In the genomic region with DNA sequence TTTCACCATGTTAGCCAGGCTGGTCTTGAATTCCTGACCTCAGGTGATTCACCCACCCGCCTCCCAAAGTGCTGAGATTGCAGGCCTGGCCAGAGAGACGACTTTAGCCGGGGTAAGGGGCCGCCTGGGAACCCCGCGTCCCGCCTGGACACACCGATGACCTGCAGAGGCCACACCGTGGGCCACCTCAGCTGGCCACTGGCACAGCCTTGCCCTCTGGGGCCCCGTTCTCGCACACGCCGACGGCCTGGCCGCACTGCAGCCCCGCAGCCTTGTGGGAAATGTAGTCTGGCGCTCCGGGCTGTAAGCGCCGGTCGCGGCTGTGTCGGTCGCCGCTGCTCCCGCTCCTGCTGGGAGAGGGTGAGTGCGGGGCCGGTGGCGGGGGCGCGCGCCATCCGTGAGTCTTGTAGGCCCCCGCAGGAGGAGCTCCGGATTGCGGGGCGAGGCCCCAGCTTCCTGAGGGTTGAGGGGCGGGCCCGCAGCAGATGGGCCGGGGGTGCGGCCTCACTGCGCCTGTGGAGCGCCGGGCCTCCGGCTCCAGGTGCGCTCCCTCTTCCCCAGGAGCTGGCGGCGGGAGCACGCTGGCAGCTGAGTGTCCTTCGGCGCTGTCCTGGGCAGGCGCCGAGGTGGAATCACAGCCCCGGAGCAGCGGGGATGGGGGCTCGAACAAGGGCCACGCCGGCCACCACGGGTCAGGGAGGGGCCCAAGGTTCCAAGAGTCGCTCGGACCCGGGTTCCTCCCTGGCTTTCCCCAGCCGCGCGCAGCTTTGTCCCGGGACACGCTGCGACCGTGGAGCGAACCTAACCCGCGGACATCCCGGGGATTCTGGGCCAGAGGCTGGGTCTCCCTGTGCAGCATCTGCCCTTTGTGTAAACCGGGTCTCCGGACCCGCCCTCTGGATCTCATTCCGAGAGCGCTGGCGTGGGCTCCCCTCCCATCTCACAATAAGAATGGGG, we compare ENCODE assay signal across 1 cellular context.
TF ChIP-seq lines count a peak whose summit lies in the region.

A gene (plus strand): TSS at position 299 of the 957 bp plus-strand sequence. CDS start 35,401 bp downstream, outside the sequence.

TF ChIP-seq in HepG2, 621 proteins besides CTCF, POLR2A, EP300 and RAD21 (continued from another document and continues in another):
- TF ChIP-seq, protein P1, sequence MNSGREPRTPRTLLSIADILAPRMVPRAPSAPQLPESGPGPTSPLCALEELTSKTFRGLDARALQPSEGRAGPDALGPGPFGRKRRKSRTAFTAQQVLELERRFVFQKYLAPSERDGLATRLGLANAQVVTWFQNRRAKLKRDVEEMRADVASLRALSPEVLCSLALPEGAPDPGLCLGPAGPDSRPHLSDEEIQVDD (CRISPR knock-in tag; IDR thresholded peaks at IDR 0.05; ENCODE audit: borderline replicate concordance) = no peak
- TF ChIP-seq ZNF264 (CRISPR knock-in tag; IDR thresholded peaks at IDR 0.05) (no peak), KDM2A (CRISPR knock-in tag; IDR thresholded peaks at IDR 0.05; ENCODE audit: borderline replicate concordance, low read depth) (peak; percentile 63; the same call in 1 of the 2 replicates), ZNF232 (CRISPR knock-in tag; IDR thresholded peaks at IDR 0.05; ENCODE audit: borderline replicate concordance) (0 out of 2 replicates have a peak, but pooled peaks have one; percentile 26), MEF2D (CRISPR knock-in tag; IDR thresholded peaks at IDR 0.05) (no peak), DPF2 (CRISPR knock-in tag; IDR thresholded peaks at IDR 0.05; ENCODE audit: borderline replicate concordance, low read depth) (no peak), AKAP8 (CRISPR knock-in tag; IDR thresholded peaks at IDR 0.05) (no peak), ZNF451 (CRISPR knock-in tag; IDR thresholded peaks at IDR 0.05) (no peak), TBP (CRISPR knock-in tag; IDR thresholded peaks at IDR 0.05) (no peak), TBX2 (CRISPR knock-in tag; IDR thresholded peaks at IDR 0.05; ENCODE audit: borderline replicate concordance) (peak; percentile 54; the same call in 1 of the 2 replicates), SP5 (CRISPR knock-in tag; IDR thresholded peaks at IDR 0.05; ENCODE audit: borderline replicate concordance, low read depth) (no peak), SRSF9 (IDR thresholded peaks at IDR 0.05; ENCODE audit: borderline replicate concordance, insufficient read depth, low read depth, low read length, poor library complexity, severe bottlenecking) (no peak), NR2F6 (IDR thresholded peaks at IDR 0.05) (no peak), NR2F6 (CRISPR knock-in tag; IDR thresholded peaks at IDR 0.05) (peak; percentile 51; the same call in 1 of the 2 replicates), KLF16 (CRISPR knock-in tag; IDR thresholded peaks at IDR 0.05) (peak in 1 of 2 experiments; percentile 22; a peak in 1 of 4 replicates), ZNF768 (CRISPR knock-in tag; IDR thresholded peaks at IDR 0.05) (peak; percentile 21; the same call in 1 of the 2 replicates), BHLHE40 (IDR thresholded peaks at IDR 0.05; ENCODE audit: low read length) (no peak), ZBTB8A (CRISPR knock-in tag; IDR thresholded peaks at IDR 0.05; ENCODE audit: borderline replicate concordance, low read depth) (no peak)
- TF ChIP-seq, protein P2, sequence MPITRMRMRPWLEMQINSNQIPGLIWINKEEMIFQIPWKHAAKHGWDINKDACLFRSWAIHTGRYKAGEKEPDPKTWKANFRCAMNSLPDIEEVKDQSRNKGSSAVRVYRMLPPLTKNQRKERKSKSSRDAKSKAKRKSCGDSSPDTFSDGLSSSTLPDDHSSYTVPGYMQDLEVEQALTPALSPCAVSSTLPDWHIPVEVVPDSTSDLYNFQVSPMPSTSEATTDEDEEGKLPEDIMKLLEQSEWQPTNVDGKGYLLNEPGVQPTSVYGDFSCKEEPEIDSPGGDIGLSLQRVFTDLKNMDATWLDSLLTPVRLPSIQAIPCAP (CRISPR knock-in tag; IDR thresholded peaks at IDR 0.05; ENCODE audit: low read depth) = no peak
- TF ChIP-seq, protein P3, sequence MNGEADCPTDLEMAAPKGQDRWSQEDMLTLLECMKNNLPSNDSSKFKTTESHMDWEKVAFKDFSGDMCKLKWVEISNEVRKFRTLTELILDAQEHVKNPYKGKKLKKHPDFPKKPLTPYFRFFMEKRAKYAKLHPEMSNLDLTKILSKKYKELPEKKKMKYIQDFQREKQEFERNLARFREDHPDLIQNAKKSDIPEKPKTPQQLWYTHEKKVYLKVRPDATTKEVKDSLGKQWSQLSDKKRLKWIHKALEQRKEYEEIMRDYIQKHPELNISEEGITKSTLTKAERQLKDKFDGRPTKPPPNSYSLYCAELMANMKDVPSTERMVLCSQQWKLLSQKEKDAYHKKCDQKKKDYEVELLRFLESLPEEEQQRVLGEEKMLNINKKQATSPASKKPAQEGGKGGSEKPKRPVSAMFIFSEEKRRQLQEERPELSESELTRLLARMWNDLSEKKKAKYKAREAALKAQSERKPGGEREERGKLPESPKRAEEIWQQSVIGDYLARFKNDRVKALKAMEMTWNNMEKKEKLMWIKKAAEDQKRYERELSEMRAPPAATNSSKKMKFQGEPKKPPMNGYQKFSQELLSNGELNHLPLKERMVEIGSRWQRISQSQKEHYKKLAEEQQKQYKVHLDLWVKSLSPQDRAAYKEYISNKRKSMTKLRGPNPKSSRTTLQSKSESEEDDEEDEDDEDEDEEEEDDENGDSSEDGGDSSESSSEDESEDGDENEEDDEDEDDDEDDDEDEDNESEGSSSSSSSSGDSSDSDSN (CRISPR knock-in tag; IDR thresholded peaks at IDR 0.05) = peak; percentile 85
- TF ChIP-seq, protein P4, sequence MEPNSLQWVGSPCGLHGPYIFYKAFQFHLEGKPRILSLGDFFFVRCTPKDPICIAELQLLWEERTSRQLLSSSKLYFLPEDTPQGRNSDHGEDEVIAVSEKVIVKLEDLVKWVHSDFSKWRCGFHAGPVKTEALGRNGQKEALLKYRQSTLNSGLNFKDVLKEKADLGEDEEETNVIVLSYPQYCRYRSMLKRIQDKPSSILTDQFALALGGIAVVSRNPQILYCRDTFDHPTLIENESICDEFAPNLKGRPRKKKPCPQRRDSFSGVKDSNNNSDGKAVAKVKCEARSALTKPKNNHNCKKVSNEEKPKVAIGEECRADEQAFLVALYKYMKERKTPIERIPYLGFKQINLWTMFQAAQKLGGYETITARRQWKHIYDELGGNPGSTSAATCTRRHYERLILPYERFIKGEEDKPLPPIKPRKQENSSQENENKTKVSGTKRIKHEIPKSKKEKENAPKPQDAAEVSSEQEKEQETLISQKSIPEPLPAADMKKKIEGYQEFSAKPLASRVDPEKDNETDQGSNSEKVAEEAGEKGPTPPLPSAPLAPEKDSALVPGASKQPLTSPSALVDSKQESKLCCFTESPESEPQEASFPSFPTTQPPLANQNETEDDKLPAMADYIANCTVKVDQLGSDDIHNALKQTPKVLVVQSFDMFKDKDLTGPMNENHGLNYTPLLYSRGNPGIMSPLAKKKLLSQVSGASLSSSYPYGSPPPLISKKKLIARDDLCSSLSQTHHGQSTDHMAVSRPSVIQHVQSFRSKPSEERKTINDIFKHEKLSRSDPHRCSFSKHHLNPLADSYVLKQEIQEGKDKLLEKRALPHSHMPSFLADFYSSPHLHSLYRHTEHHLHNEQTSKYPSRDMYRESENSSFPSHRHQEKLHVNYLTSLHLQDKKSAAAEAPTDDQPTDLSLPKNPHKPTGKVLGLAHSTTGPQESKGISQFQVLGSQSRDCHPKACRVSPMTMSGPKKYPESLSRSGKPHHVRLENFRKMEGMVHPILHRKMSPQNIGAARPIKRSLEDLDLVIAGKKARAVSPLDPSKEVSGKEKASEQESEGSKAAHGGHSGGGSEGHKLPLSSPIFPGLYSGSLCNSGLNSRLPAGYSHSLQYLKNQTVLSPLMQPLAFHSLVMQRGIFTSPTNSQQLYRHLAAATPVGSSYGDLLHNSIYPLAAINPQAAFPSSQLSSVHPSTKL (CRISPR knock-in tag; IDR thresholded peaks at IDR 0.05) = peak; percentile 8; the same call in 1 of the 2 replicates
- TF ChIP-seq, protein P5, sequence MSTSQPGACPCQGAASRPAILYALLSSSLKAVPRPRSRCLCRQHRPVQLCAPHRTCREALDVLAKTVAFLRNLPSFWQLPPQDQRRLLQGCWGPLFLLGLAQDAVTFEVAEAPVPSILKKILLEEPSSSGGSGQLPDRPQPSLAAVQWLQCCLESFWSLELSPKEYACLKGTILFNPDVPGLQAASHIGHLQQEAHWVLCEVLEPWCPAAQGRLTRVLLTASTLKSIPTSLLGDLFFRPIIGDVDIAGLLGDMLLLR (CRISPR knock-in tag; IDR thresholded peaks at IDR 0.05) = 0 out of 2 replicates have a peak, but pooled peaks have one; percentile 45
- TF ChIP-seq, protein P6, sequence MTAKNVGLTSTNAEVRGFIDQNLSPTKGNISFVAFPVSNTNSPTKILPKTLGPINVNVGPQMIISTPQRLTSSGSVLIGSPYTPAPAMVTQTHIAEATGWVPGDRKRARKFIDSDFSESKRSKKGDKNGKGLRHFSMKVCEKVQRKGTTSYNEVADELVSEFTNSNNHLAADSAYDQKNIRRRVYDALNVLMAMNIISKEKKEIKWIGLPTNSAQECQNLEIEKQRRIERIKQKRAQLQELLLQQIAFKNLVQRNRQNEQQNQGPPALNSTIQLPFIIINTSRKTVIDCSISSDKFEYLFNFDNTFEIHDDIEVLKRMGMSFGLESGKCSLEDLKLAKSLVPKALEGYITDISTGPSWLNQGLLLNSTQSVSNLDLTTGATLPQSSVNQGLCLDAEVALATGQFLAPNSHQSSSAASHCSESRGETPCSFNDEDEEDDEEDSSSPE (CRISPR knock-in tag; IDR thresholded peaks at IDR 0.05) = 0 out of 2 replicates have a peak, but pooled peaks have one; percentile 23
- TF ChIP-seq, protein P7, sequence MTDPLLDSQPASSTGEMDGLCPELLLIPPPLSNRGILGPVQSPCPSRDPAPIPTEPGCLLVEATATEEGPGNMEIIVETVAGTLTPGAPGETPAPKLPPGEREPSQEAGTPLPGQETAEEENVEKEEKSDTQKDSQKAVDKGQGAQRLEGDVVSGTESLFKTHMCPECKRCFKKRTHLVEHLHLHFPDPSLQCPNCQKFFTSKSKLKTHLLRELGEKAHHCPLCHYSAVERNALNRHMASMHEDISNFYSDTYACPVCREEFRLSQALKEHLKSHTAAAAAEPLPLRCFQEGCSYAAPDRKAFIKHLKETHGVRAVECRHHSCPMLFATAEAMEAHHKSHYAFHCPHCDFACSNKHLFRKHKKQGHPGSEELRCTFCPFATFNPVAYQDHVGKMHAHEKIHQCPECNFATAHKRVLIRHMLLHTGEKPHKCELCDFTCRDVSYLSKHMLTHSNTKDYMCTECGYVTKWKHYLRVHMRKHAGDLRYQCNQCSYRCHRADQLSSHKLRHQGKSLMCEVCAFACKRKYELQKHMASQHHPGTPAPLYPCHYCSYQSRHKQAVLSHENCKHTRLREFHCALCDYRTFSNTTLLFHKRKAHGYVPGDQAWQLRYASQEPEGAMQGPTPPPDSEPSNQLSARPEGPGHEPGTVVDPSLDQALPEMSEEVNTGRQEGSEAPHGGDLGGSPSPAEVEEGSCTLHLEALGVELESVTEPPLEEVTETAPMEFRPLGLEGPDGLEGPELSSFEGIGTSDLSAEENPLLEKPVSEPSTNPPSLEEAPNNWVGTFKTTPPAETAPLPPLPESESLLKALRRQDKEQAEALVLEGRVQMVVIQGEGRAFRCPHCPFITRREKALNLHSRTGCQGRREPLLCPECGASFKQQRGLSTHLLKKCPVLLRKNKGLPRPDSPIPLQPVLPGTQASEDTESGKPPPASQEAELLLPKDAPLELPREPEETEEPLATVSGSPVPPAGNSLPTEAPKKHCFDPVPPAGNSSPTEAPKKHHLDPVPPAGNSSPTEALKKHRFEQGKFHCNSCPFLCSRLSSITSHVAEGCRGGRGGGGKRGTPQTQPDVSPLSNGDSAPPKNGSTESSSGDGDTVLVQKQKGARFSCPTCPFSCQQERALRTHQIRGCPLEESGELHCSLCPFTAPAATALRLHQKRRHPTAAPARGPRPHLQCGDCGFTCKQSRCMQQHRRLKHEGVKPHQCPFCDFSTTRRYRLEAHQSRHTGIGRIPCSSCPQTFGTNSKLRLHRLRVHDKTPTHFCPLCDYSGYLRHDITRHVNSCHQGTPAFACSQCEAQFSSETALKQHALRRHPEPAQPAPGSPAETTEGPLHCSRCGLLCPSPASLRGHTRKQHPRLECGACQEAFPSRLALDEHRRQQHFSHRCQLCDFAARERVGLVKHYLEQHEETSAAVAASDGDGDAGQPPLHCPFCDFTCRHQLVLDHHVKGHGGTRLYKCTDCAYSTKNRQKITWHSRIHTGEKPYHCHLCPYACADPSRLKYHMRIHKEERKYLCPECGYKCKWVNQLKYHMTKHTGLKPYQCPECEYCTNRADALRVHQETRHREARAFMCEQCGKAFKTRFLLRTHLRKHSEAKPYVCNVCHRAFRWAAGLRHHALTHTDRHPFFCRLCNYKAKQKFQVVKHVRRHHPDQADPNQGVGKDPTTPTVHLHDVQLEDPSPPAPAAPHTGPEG (CRISPR knock-in tag; IDR thresholded peaks at IDR 0.05) = peak; percentile 54; the same call in 1 of the 2 replicates
- TF ChIP-seq, protein P8, sequence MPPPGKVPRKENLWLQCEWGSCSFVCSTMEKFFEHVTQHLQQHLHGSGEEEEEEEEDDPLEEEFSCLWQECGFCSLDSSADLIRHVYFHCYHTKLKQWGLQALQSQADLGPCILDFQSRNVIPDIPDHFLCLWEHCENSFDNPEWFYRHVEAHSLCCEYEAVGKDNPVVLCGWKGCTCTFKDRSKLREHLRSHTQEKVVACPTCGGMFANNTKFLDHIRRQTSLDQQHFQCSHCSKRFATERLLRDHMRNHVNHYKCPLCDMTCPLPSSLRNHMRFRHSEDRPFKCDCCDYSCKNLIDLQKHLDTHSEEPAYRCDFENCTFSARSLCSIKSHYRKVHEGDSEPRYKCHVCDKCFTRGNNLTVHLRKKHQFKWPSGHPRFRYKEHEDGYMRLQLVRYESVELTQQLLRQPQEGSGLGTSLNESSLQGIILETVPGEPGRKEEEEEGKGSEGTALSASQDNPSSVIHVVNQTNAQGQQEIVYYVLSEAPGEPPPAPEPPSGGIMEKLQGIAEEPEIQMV (CRISPR knock-in tag; IDR thresholded peaks at IDR 0.05; ENCODE audit: low read depth) = no peak
- TF ChIP-seq, protein P9, sequence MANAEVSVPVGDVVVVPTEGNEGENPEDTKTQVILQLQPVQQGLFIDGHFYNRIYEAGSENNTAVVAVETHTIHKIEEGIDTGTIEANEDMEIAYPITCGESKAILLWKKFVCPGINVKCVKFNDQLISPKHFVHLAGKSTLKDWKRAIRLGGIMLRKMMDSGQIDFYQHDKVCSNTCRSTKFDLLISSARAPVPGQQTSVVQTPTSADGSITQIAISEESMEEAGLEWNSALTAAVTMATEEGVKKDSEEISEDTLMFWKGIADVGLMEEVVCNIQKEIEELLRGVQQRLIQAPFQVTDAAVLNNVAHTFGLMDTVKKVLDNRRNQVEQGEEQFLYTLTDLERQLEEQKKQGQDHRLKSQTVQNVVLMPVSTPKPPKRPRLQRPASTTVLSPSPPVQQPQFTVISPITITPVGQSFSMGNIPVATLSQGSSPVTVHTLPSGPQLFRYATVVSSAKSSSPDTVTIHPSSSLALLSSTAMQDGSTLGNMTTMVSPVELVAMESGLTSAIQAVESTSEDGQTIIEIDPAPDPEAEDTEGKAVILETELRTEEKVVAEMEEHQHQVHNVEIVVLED (CRISPR knock-in tag; IDR thresholded peaks at IDR 0.05; ENCODE audit: borderline replicate concordance) = peak; percentile 88
- TF ChIP-seq, protein P10, sequence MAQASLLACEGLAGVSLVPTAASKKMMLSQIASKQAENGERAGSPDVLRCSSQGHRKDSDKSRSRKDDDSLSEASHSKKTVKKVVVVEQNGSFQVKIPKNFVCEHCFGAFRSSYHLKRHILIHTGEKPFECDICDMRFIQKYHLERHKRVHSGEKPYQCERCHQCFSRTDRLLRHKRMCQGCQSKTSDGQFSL (CRISPR knock-in tag; IDR thresholded peaks at IDR 0.05) = no peak
- TF ChIP-seq, protein P11, sequence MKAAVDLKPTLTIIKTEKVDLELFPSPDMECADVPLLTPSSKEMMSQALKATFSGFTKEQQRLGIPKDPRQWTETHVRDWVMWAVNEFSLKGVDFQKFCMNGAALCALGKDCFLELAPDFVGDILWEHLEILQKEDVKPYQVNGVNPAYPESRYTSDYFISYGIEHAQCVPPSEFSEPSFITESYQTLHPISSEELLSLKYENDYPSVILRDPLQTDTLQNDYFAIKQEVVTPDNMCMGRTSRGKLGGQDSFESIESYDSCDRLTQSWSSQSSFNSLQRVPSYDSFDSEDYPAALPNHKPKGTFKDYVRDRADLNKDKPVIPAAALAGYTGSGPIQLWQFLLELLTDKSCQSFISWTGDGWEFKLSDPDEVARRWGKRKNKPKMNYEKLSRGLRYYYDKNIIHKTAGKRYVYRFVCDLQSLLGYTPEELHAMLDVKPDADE (CRISPR knock-in tag; IDR thresholded peaks at IDR 0.05) = no peak
